22 cellular contexts compared by ENCODE assay signal in genomic region chr1:53633073-53633704, GRCh38.
"Had no signal": no experiment of that assay in that cellular context is flagged by ENCODE, and none has a peak within 500 bp of the region (broad histone marks: within the 10 kb centered on the region; RNA-seq: fewer than 3 reads in every experiment).

No MANE protein-coding gene starts in this region.

- H3K27ac ChIP-seq: brain microvascular endothelial cell, gastroesophageal sphincter, neutrophil, pancreas, skin epidermis, suprapubic skin, tibial nerve had no signal

- H3K9me3 Mint-ChIP-seq: activated CD8-positive, alpha-beta T cell treated with anti-CD3 and anti-CD28 coated beads for 36 hours; activated naive CD4-positive, alpha-beta T cell treated with anti-CD3 and anti-CD28 coated beads, Interleukin-2, amount 50 U/mL, for 24 hours; endodermal cell; natural killer cell treated with Interleukin-12 subunit alpha and Interleukin-12 subunit beta and Interleukin-15 and Interleukin-18, amount 100 ng/mL, for 72 hours; stimulated activated naive CD8-positive, alpha-beta T cell treated with anti-CD3 and anti-CD28 coated beads, Interleukin-15, Interleukin-2, amounts not matched to agents 100 ng/mL and 50 ng/mL, for 24 hours had no signal

- H3K4me3 ChIP-seq: gastroesophageal sphincter, pancreas, skin epidermis, suprapubic skin, tibial nerve had no signal

- H3K4me1 Mint-ChIP-seq: activated naive CD4-positive, alpha-beta T cell treated with anti-CD3 and anti-CD28 coated beads, Interleukin-2, amount 50 U/mL, for 24 hours; endodermal cell had no signal

- H3K4me3 Mint-ChIP-seq: activated CD8-positive, alpha-beta T cell treated with anti-CD3 and anti-CD28 coated beads for 36 hours; activated naive CD4-positive, alpha-beta T cell treated with anti-CD3 and anti-CD28 coated beads, Interleukin-2, amount 50 U/mL, for 24 hours; endodermal cell; natural killer cell treated with Interleukin-12 subunit alpha and Interleukin-12 subunit beta and Interleukin-15 and Interleukin-18, amount 100 ng/mL, for 72 hours; stimulated activated naive CD8-positive, alpha-beta T cell treated with anti-CD3 and anti-CD28 coated beads, Interleukin-15, Interleukin-2, amounts not matched to agents 100 ng/mL and 50 ng/mL, for 24 hours had no signal

- H3K9me3 ChIP-seq: gastroesophageal sphincter, neutrophil, pancreas, suprapubic skin, tibial nerve had no signal

- H3K36me3 ChIP-seq: brain microvascular endothelial cell, gastroesophageal sphincter, neutrophil, pancreas, suprapubic skin, tibial nerve had no signal

- H3K4me1 ChIP-seq: gastroesophageal sphincter, pancreas, suprapubic skin, tibial nerve had no signal

- H3K27ac Mint-ChIP-seq: activated CD8-positive, alpha-beta T cell treated with anti-CD3 and anti-CD28 coated beads for 36 hours; activated naive CD4-positive, alpha-beta T cell treated with anti-CD3 and anti-CD28 coated beads, Interleukin-2, amount 50 U/mL, for 24 hours; endodermal cell; natural killer cell treated with Interleukin-12 subunit alpha and Interleukin-12 subunit beta and Interleukin-15 and Interleukin-18, amount 100 ng/mL, for 72 hours; stimulated activated naive CD8-positive, alpha-beta T cell treated with anti-CD3 and anti-CD28 coated beads, Interleukin-15, Interleukin-2, amounts not matched to agents 100 ng/mL and 50 ng/mL, for 24 hours had no signal

- H3K27me3 ChIP-seq: brain microvascular endothelial cell, neutrophil, pancreas, tibial nerve had no signal

- H3K36me3 Mint-ChIP-seq: activated naive CD4-positive, alpha-beta T cell treated with anti-CD3 and anti-CD28 coated beads, Interleukin-2, amount 50 U/mL, for 24 hours; natural killer cell treated with Interleukin-12 subunit alpha and Interleukin-12 subunit beta and Interleukin-15 and Interleukin-18, amount 100 ng/mL, for 72 hours had no signal

- ATAC-seq: activated CD8-positive, alpha-beta T cell treated with anti-CD3 and anti-CD28 coated beads for 36 hours; gastroesophageal sphincter; left ventricle myocardium superior; natural killer cell treated with Interleukin-12 subunit alpha and Interleukin-12 subunit beta and Interleukin-15 and Interleukin-18, amount 100 ng/mL, for 72 hours; pancreas; right cardiac atrium had no signal

- H3K27me3 Mint-ChIP-seq: activated CD8-positive, alpha-beta T cell treated with anti-CD3 and anti-CD28 coated beads for 36 hours; activated naive CD4-positive, alpha-beta T cell treated with anti-CD3 and anti-CD28 coated beads, Interleukin-2, amount 50 U/mL, for 24 hours; stimulated activated naive CD8-positive, alpha-beta T cell treated with anti-CD3 and anti-CD28 coated beads, Interleukin-15, Interleukin-2, amounts not matched to agents 100 ng/mL and 50 ng/mL, for 24 hours had no signal

- DNase-seq: activated CD4-positive, alpha-beta T cell treated with anti-CD3 and anti-CD28 coated beads for 4 hours; activated CD8-positive, alpha-beta T cell treated with anti-CD3 and anti-CD28 coated beads for 36 hours; activated gamma-delta T cell treated with Interleukin-2 at 50 U/mL for 16 hours; activated T-cell treated with anti-CD3 and anti-CD28 coated beads, Interleukin-2, amount 50 U/mL, for 1 hour; brain microvascular endothelial cell; central memory CD4-positive, alpha-beta T cell; hypothalamus; left ventricle myocardium superior; mammary epithelial cell; right cardiac atrium; stimulated activated CD4-positive, alpha-beta T cell treated with anti-CD3 and anti-CD28 coated beads, Interleukin-1b, Interleukin-23, amount 100 ng/mL, for 48 hours; T-helper 1 cell had no signal
